Comparison of ENCODE assay signal across 33 cellular contexts in the genomic region with DNA sequence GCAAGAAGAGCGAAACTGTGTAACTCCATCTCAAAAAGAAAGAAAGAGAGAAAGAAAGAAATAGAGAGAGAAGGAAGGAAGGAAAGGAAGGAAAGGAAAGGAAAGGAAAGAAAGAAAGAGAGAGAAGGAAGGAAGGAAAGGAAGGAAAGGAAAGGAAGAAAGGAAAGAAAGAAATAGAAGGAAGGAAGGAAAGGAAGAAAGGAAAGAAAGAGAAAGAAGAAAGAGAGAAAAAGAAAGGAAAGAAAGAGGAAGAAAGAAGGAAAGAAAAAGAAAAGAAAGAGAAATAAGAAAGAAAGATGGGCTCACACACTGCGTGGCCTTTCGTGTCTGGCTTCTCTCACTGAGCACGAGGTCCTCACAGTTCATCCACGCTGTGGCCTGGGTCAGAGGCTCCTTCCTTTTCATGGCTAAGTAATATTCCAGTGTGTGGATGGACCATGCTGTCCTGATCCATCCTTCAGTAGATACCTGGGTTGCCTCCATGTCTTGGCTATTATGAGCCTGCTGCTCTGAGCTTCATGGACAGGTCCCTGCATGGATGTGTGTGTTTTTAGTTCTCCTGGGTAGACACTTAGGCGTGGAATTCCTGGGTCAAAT.
"Had no signal": no experiment of that assay in that cellular context is flagged by ENCODE, and none has a peak within 500 bp of the region (broad histone marks: within the 10 kb centered on the region; RNA-seq: fewer than 3 reads in every experiment).

No MANE protein-coding gene starts in this region.

- H3K27me3 ChIP-seq: body of pancreas, foreskin keratinocyte had no signal

- H3K36me3 Mint-ChIP-seq: activated naive CD4-positive, alpha-beta T cell treated with anti-CD3 and anti-CD28 coated beads, Interleukin-2, amount 50 U/mL, for 24 hours; activated naive CD8-positive, alpha-beta T cell treated with anti-CD3 and anti-CD28 coated beads for 36 hours had no signal

- H3K4me1 Mint-ChIP-seq: activated CD4-positive, alpha-beta memory T cell treated with anti-CD3 and anti-CD28 coated beads, Interleukin-2, amount 10 ng/mL, durations not matched to agents 7 days and 5 days; activated CD4-positive, alpha-beta T cell treated with anti-CD3 and anti-CD28 coated beads, Interleukin-2, amount 10 ng/mL, durations not matched to agents 7 days and 5 days; activated naive CD4-positive, alpha-beta T cell treated with anti-CD3 and anti-CD28 coated beads, Interleukin-2, amount 50 U/mL, for 24 hours; activated naive CD8-positive, alpha-beta T cell treated with anti-CD3 and anti-CD28 coated beads for 36 hours; activated naive CD8-positive, alpha-beta T cell treated with anti-CD3 and anti-CD28 coated beads, Interleukin-2, amount 50 U/mL, for 24 hours; T-helper 17 cell had no signal

- H3K36me3 ChIP-seq: adrenal gland, esophagus muscularis mucosa, gastroesophageal sphincter, heart right ventricle had no signal

- H3K27ac Mint-ChIP-seq: activated CD4-positive, alpha-beta memory T cell treated with anti-CD3 and anti-CD28 coated beads, Interleukin-2, amount 10 ng/mL, durations not matched to agents 7 days and 5 days; activated CD4-positive, alpha-beta T cell treated with anti-CD3 and anti-CD28 coated beads, Interleukin-2, amount 10 ng/mL, durations not matched to agents 7 days and 5 days; activated naive CD4-positive, alpha-beta T cell treated with anti-CD3 and anti-CD28 coated beads for 36 hours; activated naive CD4-positive, alpha-beta T cell treated with anti-CD3 and anti-CD28 coated beads, Interleukin-2, amount 50 U/mL, for 24 hours; activated naive CD8-positive, alpha-beta T cell treated with anti-CD3 and anti-CD28 coated beads for 36 hours; activated naive CD8-positive, alpha-beta T cell treated with anti-CD3 and anti-CD28 coated beads, Interleukin-2, amount 50 U/mL, for 24 hours; activated T-helper 1 cell treated with anti-CD3 and anti-CD28 coated beads, Interleukin-12 subunit alpha, Interleukin-12 subunit beta, Interleukin-2, Interleukin-4 antibody, amounts not matched to agents 30 ng/mL and 10 ng/mL and 1 ng/mL, durations not matched to agents 14 hours and 24 hours and 36 hours; activated T-helper 2 cell treated with anti-CD3 and anti-CD28 coated beads, Interferon-gamma antibody, Interleukin-2, Interleukin-4, amounts not matched to agents 10 μg/mL and 5 μg/mL and 100 μg/mL, durations not matched to agents 14 hours and 24 hours and 36 hours; effector memory CD8-positive, alpha-beta T cell; T-helper 17 cell; T-helper 2 cell treated with Interferon-gamma antibody and Interleukin-4, amounts not matched to agents 5 μg/mL and 100 μg/mL, for 36 hours had no signal

- H3K4me3 Mint-ChIP-seq: activated CD4-positive, alpha-beta memory T cell treated with anti-CD3 and anti-CD28 coated beads, Interleukin-2, amount 10 ng/mL, durations not matched to agents 7 days and 5 days; activated CD4-positive, alpha-beta T cell treated with anti-CD3 and anti-CD28 coated beads, Interleukin-2, amount 10 ng/mL, durations not matched to agents 7 days and 5 days; activated naive CD4-positive, alpha-beta T cell treated with anti-CD3 and anti-CD28 coated beads for 36 hours; activated naive CD4-positive, alpha-beta T cell treated with anti-CD3 and anti-CD28 coated beads, Interleukin-2, amount 50 U/mL, for 24 hours; activated naive CD8-positive, alpha-beta T cell treated with anti-CD3 and anti-CD28 coated beads for 36 hours; activated naive CD8-positive, alpha-beta T cell treated with anti-CD3 and anti-CD28 coated beads, Interleukin-2, amount 50 U/mL, for 24 hours; activated T-cell treated with anti-CD3 and anti-CD28 coated beads, Interleukin-2, amount 50 U/mL, for 4 hours; activated T-helper 1 cell treated with anti-CD3 and anti-CD28 coated beads, Interleukin-12 subunit alpha, Interleukin-12 subunit beta, Interleukin-2, Interleukin-4 antibody, amounts not matched to agents 30 ng/mL and 10 ng/mL and 1 ng/mL, durations not matched to agents 14 hours and 24 hours and 36 hours; effector memory CD8-positive, alpha-beta T cell; T-helper 17 cell; T-helper 2 cell treated with Interferon-gamma antibody and Interleukin-4, amounts not matched to agents 5 μg/mL and 100 μg/mL, for 36 hours had no signal

- ATAC-seq: activated naive CD8-positive, alpha-beta T cell treated with anti-CD3 and anti-CD28 coated beads, Interleukin-2, amount 50 U/mL, for 24 hours; activated T-cell treated with anti-CD3 and anti-CD28 coated beads, Interleukin-2, amount 50 U/mL, for 4 hours; body of pancreas; effector memory CD8-positive, alpha-beta T cell; foreskin keratinocyte; gastroesophageal sphincter; heart right ventricle; T-helper 17 cell had no signal

- H3K9me3 Mint-ChIP-seq: activated CD4-positive, alpha-beta memory T cell treated with anti-CD3 and anti-CD28 coated beads, Interleukin-2, amount 10 ng/mL, durations not matched to agents 7 days and 5 days; activated naive CD4-positive, alpha-beta T cell treated with anti-CD3 and anti-CD28 coated beads, Interleukin-2, amount 50 U/mL, for 24 hours had no signal

- H3K4me3 ChIP-seq: adrenal gland, body of pancreas, esophagus muscularis mucosa, gastroesophageal sphincter, heart right ventricle had no signal

- H3K9me3 ChIP-seq: adrenal gland, body of pancreas had no signal

- H3K27ac ChIP-seq: adrenal gland, body of pancreas, esophagus muscularis mucosa, foreskin keratinocyte, gastroesophageal sphincter, heart right ventricle had no signal

- DNase-seq: activated CD4-positive, alpha-beta memory T cell treated with anti-CD3 and anti-CD28 coated beads, Interleukin-2, amount 10 ng/mL, durations not matched to agents 7 days and 5 days; activated CD4-positive, alpha-beta T cell treated with anti-CD3 and anti-CD28 coated beads for 1 hour; activated CD4-positive, alpha-beta T cell treated with anti-CD3 and anti-CD28 coated beads for 4 hours; activated CD4-positive, alpha-beta T cell treated with anti-CD3 and anti-CD28 coated beads, Interleukin-2, amount 10 ng/mL, durations not matched to agents 7 days and 5 days; activated CD4-positive, alpha-beta T cell treated with anti-CD3 and anti-CD28 coated beads, Interleukin-2, amount 50 U/mL, for 4 hours; activated CD8-positive, alpha-beta memory T cell treated with anti-CD3 and anti-CD28 coated beads, Interleukin-2, amount 50 U/mL, for 48 hours; activated effector memory CD4-positive, alpha-beta T cell treated with anti-CD3 and anti-CD28 coated beads, Interleukin-2, amount 50 U/mL, for 16 hours; activated naive CD4-positive, alpha-beta T cell treated with anti-CD3 and anti-CD28 coated beads for 36 hours; activated naive CD8-positive, alpha-beta T cell treated with anti-CD3 and anti-CD28 coated beads for 36 hours; activated naive CD8-positive, alpha-beta T cell treated with anti-CD3 and anti-CD28 coated beads, Interleukin-2, amount 50 U/mL, for 24 hours; activated T-cell treated with anti-CD3 and anti-CD28 coated beads for 4 hours; activated T-cell treated with anti-CD3 and anti-CD28 coated beads, Interleukin-2, amount 50 U/mL, for 4 hours; adrenal gland; amygdala; aorta; body of pancreas; caudate nucleus; cortex of kidney; dermis blood vessel endothelial cell; effector CD4-positive, alpha-beta T cell; effector memory CD8-positive, alpha-beta T cell; erythroblast; foreskin keratinocyte; heart right ventricle; T-helper 1 cell; T-helper 17 cell; T1000 had no signal
